ENCODE assay signal across 1 cellular context in the genomic region with DNA sequence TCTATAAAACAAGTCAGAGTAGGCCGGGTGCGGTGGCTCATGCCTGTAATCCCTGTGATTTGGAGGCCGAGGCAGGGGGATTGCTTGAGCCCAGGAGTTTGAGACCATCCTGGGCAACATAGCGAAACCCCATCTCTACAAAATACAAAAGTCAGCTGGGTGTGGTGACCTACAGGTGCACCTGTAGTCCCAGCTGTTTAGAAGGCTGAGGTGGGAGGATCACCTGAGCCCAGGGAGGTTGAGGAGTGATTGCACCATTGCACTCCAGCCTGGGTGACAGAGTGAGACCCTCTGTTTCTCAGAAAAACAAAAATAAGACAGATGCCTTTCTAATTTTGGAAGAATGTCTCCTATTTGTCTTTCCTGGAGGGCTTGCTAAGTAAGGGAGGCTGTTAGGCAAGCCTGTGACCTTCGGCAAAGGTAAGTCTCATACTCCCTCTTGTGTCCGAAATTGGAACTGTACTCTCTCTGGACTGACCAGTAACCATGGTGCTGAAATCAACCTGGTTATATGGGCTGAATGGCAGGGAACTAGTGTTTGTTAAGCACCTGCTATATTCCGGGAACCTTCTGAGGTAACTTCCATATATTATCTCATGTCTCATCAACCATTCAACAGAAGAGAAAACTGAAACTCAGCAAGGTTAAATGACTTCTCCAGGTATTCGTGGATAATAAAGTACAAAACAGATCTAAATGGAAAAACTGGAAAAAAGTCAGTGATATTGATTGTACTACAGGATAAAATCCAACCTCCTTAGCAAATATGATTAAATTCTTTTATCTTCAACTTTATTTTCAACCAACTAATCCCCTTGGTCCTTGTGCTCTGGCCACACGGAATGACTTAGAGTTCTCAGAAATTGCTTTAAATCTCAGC.
TF ChIP-seq lines count a peak whose summit lies in the region.

No MANE protein-coding gene starts in this region.

TF ChIP-seq in K562, 482 proteins besides CTCF, POLR2A, EP300 and RAD21 (continued from another document):
- TF ChIP-seq, protein P1, sequence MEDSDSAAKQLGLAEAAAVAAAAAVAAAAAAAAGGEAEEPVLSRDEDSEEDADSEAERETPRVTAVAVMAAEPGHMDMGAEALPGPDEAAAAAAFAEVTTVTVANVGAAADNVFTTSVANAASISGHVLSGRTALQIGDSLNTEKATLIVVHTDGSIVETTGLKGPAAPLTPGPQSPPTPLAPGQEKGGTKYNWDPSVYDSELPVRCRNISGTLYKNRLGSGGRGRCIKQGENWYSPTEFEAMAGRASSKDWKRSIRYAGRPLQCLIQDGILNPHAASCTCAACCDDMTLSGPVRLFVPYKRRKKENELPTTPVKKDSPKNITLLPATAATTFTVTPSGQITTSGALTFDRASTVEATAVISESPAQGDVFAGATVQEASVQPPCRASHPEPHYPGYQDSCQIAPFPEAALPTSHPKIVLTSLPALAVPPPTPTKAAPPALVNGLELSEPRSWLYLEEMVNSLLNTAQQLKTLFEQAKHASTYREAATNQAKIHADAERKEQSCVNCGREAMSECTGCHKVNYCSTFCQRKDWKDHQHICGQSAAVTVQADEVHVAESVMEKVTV (CRISPR knock-in tag; IDR thresholded peaks at IDR 0.05), result peak; percentile 93
- TF ChIP-seq, protein P2, sequence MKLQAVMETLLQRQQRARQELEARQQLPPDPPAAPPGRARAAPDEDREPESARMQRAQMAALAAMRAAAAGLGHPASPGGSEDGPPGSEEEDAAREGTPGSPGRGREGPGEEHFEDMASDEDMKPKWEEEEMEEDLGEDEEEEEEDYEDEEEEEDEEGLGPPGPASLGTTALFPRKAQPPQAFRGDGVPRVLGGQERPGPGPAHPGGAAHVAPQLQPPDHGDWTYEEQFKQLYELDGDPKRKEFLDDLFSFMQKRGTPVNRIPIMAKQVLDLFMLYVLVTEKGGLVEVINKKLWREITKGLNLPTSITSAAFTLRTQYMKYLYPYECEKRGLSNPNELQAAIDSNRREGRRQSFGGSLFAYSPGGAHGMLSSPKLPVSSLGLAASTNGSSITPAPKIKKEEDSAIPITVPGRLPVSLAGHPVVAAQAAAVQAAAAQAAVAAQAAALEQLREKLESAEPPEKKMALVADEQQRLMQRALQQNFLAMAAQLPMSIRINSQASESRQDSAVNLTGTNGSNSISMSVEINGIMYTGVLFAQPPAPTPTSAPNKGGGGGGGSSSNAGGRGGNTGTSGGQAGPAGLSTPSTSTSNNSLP (IDR thresholded peaks at IDR 0.05; ENCODE audit: borderline replicate concordance, low read depth, low read length), result no peak
- TF ChIP-seq, protein P3, sequence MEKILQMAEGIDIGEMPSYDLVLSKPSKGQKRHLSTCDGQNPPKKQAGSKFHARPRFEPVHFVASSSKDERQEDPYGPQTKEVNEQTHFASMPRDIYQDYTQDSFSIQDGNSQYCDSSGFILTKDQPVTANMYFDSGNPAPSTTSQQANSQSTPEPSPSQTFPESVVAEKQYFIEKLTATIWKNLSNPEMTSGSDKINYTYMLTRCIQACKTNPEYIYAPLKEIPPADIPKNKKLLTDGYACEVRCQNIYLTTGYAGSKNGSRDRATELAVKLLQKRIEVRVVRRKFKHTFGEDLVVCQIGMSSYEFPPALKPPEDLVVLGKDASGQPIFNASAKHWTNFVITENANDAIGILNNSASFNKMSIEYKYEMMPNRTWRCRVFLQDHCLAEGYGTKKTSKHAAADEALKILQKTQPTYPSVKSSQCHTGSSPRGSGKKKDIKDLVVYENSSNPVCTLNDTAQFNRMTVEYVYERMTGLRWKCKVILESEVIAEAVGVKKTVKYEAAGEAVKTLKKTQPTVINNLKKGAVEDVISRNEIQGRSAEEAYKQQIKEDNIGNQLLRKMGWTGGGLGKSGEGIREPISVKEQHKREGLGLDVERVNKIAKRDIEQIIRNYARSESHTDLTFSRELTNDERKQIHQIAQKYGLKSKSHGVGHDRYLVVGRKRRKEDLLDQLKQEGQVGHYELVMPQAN (IDR thresholded peaks at IDR 0.05; ENCODE audit: borderline replicate concordance), result no peak
- no peak for TF ChIP-seq KLF13 (tag; IDR thresholded peaks at IDR 0.05; ENCODE audit: borderline replicate concordance, low read depth)
- TF ChIP-seq EHMT2 (IDR thresholded peaks at IDR 0.05), result peak; percentile 95
- TF ChIP-seq, protein P4, sequence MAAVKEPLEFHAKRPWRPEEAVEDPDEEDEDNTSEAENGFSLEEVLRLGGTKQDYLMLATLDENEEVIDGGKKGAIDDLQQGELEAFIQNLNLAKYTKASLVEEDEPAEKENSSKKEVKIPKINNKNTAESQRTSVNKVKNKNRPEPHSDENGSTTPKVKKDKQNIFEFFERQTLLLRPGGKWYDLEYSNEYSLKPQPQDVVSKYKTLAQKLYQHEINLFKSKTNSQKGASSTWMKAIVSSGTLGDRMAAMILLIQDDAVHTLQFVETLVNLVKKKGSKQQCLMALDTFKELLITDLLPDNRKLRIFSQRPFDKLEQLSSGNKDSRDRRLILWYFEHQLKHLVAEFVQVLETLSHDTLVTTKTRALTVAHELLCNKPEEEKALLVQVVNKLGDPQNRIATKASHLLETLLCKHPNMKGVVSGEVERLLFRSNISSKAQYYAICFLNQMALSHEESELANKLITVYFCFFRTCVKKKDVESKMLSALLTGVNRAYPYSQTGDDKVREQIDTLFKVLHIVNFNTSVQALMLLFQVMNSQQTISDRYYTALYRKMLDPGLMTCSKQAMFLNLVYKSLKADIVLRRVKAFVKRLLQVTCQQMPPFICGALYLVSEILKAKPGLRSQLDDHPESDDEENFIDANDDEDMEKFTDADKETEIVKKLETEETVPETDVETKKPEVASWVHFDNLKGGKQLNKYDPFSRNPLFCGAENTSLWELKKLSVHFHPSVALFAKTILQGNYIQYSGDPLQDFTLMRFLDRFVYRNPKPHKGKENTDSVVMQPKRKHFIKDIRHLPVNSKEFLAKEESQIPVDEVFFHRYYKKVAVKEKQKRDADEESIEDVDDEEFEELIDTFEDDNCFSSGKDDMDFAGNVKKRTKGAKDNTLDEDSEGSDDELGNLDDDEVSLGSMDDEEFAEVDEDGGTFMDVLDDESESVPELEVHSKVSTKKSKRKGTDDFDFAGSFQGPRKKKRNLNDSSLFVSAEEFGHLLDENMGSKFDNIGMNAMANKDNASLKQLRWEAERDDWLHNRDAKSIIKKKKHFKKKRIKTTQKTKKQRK (IDR thresholded peaks at IDR 0.05; ENCODE audit: borderline replicate concordance, low read depth, low read length), result no peak
- TF ChIP-seq PURB (CRISPR knock-in tag; IDR thresholded peaks at IDR 0.05; ENCODE audit: low read depth), result no peak
- TF ChIP-seq, protein P5, sequence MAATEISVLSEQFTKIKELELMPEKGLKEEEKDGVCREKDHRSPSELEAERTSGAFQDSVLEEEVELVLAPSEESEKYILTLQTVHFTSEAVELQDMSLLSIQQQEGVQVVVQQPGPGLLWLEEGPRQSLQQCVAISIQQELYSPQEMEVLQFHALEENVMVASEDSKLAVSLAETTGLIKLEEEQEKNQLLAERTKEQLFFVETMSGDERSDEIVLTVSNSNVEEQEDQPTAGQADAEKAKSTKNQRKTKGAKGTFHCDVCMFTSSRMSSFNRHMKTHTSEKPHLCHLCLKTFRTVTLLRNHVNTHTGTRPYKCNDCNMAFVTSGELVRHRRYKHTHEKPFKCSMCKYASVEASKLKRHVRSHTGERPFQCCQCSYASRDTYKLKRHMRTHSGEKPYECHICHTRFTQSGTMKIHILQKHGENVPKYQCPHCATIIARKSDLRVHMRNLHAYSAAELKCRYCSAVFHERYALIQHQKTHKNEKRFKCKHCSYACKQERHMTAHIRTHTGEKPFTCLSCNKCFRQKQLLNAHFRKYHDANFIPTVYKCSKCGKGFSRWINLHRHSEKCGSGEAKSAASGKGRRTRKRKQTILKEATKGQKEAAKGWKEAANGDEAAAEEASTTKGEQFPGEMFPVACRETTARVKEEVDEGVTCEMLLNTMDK (IDR thresholded peaks at IDR 0.05; ENCODE audit: borderline replicate concordance, insufficient read depth, low read depth, low read length, poor library complexity, severe bottlenecking), result no peak
- TF ChIP-seq HMG20B (CRISPR knock-in tag; IDR thresholded peaks at IDR 0.05), result no peak
- TF ChIP-seq IRF2 (CRISPR knock-in tag; IDR thresholded peaks at IDR 0.05), result no peak
- TF ChIP-seq DLX4 (CRISPR knock-in tag; IDR thresholded peaks at IDR 0.05), result no peak
- TF ChIP-seq NFIC (IDR thresholded peaks at IDR 0.05), result no peak
- no peak for TF ChIP-seq MTF1 (CRISPR knock-in tag; IDR thresholded peaks at IDR 0.05; ENCODE audit: borderline replicate concordance)
- no peak for TF ChIP-seq TSC22D4 (tag; IDR thresholded peaks at IDR 0.05)
- peak; percentile 83 for TF ChIP-seq ARID2 (IDR thresholded peaks at IDR 0.05)
- peak; percentile 90 for TF ChIP-seq MIER1 (IDR thresholded peaks at IDR 0.05; ENCODE audit: low read depth)
- TF ChIP-seq FOXO4 (CRISPR knock-in tag; IDR thresholded peaks at IDR 0.05), result no peak
- TF ChIP-seq ETV5 (CRISPR knock-in tag; IDR thresholded peaks at IDR 0.05; ENCODE audit: low read depth), result no peak
- no peak; the same call in 1 of the 2 replicates for TF ChIP-seq L3MBTL2 (IDR thresholded peaks at IDR 0.05)
- TF ChIP-seq ERF (CRISPR knock-in tag; IDR thresholded peaks at IDR 0.05), result no peak
- TF ChIP-seq ZNF79 (CRISPR knock-in tag; IDR thresholded peaks at IDR 0.05; ENCODE audit: low read depth), result no peak
- 0 out of 2 replicates have a peak, but pooled peaks have one; percentile 20 for TF ChIP-seq MXI1 (IDR thresholded peaks at IDR 0.05; ENCODE audit: low read depth, low read length)
- no peak for TF ChIP-seq CBFB (CRISPR knock-in tag; IDR thresholded peaks at IDR 0.05)
TF ChIP-seq in K562: peak in this region for 41.
